ENCODE assay signal across 8 cellular contexts in genomic region chr2:40451926-40452605, GRCh38. TPM values are rescaled to one million over a fixed set of nuclear protein-coding genes. Genes with fewer than 3 reads are reported as not detected.
DNase-seq lines count a peak whose midpoint lies in the region; ATAC-seq, FAIRE-seq and TF ChIP-seq lines count a peak whose summit lies in the region.

TSS of gene SLC8A1 (minus strand) at chr2:40452090.

- DNase-seq in NCI-H524 (lab: John Stamatoyannopoulos, UW) = peak; percentile 26 to 65
- no peak for DNase-seq in NCI-H524 treated with DMSO at 0.1 percent for 48 hours (lab: John Stamatoyannopoulos, UW)
- DNase-seq in activated T-cell treated with anti-CD3 and anti-CD28 coated beads, Interleukin-2, amount 50 U/mL, for 48 hours = peak; percentile 22 to 32
- peak; percentile 63 for DNase-seq in Right ventricle myocardium superior
- peak; percentile 9 to 44 (median 27) for DNase-seq in ovary
- DNase-seq in H54 (ENCODE audit: insufficient read length, low spot score) = no peak

- FAIRE-seq in H54 (lab: Jason Lieb, UNC) = no peak

- H3K27me3 ChIP-seq in KMS-11 (ENCODE audit: insufficient read depth, low read depth) = no peaks in the 10 kb centered on the region
- no peaks in the 10 kb centered on the region for H3K27me3 ChIP-seq in ovary

- intact Hi-C loops in Right ventricle myocardium superior (cut with DNase I) (loop anchor here (10.0 kb wide), 1 partner anchor 93 kb away; no protein-coding TSS in a partner anchor), ovary (cut with DNase I) (no loop called here)

- H3K79me2 ChIP-seq in KMS-11 (ENCODE audit: insufficient read depth, low read depth) = no peaks in the 10 kb centered on the region

- TF ChIP-seq EP300 in ovary (IDR thresholded peaks at IDR 0.05) = no peak

- H3K4me1 ChIP-seq in KMS-11 (ENCODE audit: low read depth, poor library complexity, severe bottlenecking) (peaks cover 3% of the 10 kb centered on the region), ovary (ENCODE audit: insufficient read depth) (peaks cover 4% of the 10 kb centered on the region)

- no peaks in the 10 kb centered on the region for H4K20me1 ChIP-seq in KMS-11 (ENCODE audit: insufficient read depth)

- WGBS in ovary, 3 donors = 4 to 10% (median 5%) methylated on average over 30 to 82 of the region's 82 CpGs

- no peak within 1 kb of the TSS for H3K27ac ChIP-seq in KMS-11
- H3K27ac ChIP-seq in ovary = peak within 1 kb of the TSS in 1 of 2 donors; percentile 36

- H3K4me2 ChIP-seq in KMS-11 = peak within 1 kb of the TSS; percentile 58

- H3K9me3 ChIP-seq in ovary = no peaks in the 10 kb centered on the region

- peak within 1 kb of the TSS; percentile 68 for H2AFZ ChIP-seq in KMS-11 (ENCODE audit: low read depth)

- H3K4me3 ChIP-seq in KMS-11 (IDR thresholded peaks at IDR 0.05; ENCODE audit: insufficient read depth, low read depth, low read length) = no peak within 1 kb of the TSS
- H3K4me3 ChIP-seq in ovary = peak within 1 kb of the TSS; percentile 59

- TF ChIP-seq CTCF in KMS-11 (conservative IDR thresholded peaks at IDR 0.05; ENCODE audit: low read depth, low read length) = no peak
- no peak for TF ChIP-seq CTCF in ovary (IDR thresholded peaks at IDR 0.05)

- H3K36me3 ChIP-seq in KMS-11 (ENCODE audit: insufficient read depth) = no peaks in the 10 kb centered on the region
- no peaks in the 10 kb centered on the region for H3K36me3 ChIP-seq in ovary

- ATAC-seq in Right ventricle myocardium superior (ENCODE audit: poor library complexity) = peak; percentile 46
- no peak for ATAC-seq in GM19023 (IDR thresholded peaks at IDR 0.05; ENCODE audit: unreplicated experiment)

- TF ChIP-seq POLR2A in ovary (IDR thresholded peaks at IDR 0.05) (no peak), H54 (IDR thresholded peaks at IDR 0.05; ENCODE audit: low read depth, low read length) (no peak)

- peak within 1 kb of the TSS; percentile 26; the same call in 1 of the 2 replicates for H3K9ac ChIP-seq in KMS-11

RNA-seq across cellular contexts. Expression of gene SLC8A1, which starts in this region (rescaled TPM):
- 958 TPM for total RNA-seq in Right ventricle myocardium superior
- 10 to 100 TPM in 2 of 7 donors, 1 to 10 TPM in 5; 1.7 to 19.7 (median 7.7) TPM for total RNA-seq in ovary
- 10 to 100 TPM in 1 of 2 donors, 1 to 10 TPM in 1; 1.3 to 17.5 TPM for polyA plus RNA-seq in ovary

Comparison
In these comparisons a context has a peak if more than half of its experiments do, and no peak if none do; other contexts are left out.
1. RNA of gene SLC8A1 (total RNA-seq): 958 TPM in Right ventricle myocardium superior (single experiment); 1.7 to 19.7 TPM in ovary; every median in the first group is over 10 times any median in the second.
2. DNase-seq: peak in NCI-H524 (2 of 2), activated T-cell treated with anti-CD3 and anti-CD28 coated beads, Interleukin-2, amount 50 U/mL, for 48 hours (2 of 2), Right ventricle myocardium superior (single experiment) and ovary (5 of 5); none in NCI-H524 treated with DMSO at 0.1 percent for 48 hours (single experiment) and H54 (single experiment).